Comparison of ENCODE assay signal across 12 cellular contexts in the genomic region with DNA sequence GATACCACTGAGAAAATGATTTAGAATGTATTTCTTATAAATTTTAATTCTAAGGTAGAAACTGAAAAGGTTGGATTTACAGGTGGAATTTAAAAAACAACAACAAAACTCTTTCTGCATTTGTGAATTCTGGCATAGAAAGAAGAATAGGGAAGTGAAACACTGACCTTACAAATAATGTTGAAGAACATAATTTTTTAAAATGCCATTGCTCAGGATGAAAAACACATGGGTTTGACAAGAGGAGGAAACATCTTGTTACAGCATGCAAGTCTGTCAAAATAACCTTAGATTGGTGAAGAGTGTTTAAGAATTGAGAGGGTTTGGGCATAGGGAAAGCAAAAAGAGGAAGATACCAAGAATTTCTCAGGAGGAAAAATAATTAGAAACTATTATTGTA.
DNase-seq lines count a peak whose midpoint lies in the region; ATAC-seq and TF ChIP-seq lines count a peak whose summit lies in the region.
"Had no signal": no experiment of that assay in that cellular context is flagged by ENCODE, and none has a peak within 500 bp of the region (broad histone marks: within the 10 kb centered on the region; RNA-seq: fewer than 3 reads in every experiment).

No MANE protein-coding gene starts in this region.

- no peaks in the 10 kb centered on the region for H3K27me3 ChIP-seq in neuronal stem cell (ENCODE audit: control insufficient read depth in 3 of 3, insufficient read depth in 3 of 3, low read depth in 1 of 3, low read length in 3 of 3)
- H3K27me3 ChIP-seq in lower lobe of right lung (ENCODE audit: low read depth): no peaks in the 10 kb centered on the region

- H3K9me3 Mint-ChIP-seq in activated T-helper 1 cell treated with anti-CD3 and anti-CD28 coated beads, Interleukin-12 subunit alpha, Interleukin-12 subunit beta, Interleukin-2, Interleukin-4 antibody, amounts not matched to agents 30 ng/mL and 10 ng/mL and 1 ng/mL, durations not matched to agents 14 hours and 24 hours and 36 hours: peaks cover 27% of the 10 kb centered on the region

- no peak overlapping the region for H3K4me2 ChIP-seq in neuronal stem cell (ENCODE audit: insufficient read depth, low read length, poor library complexity, severe bottlenecking)

- H4K8ac ChIP-seq in neuronal stem cell (ENCODE audit: low read depth, low read length): no peak overlapping the region

- H3K23ac ChIP-seq in neuronal stem cell (ENCODE audit: low read depth, low read length, poor library complexity): no peak overlapping the region

- intact Hi-C loops in activated T-helper 1 cell treated with anti-CD3 and anti-CD28 coated beads, Interleukin-12 subunit alpha, Interleukin-12 subunit beta, Interleukin-2, Interleukin-4 antibody, amounts not matched to agents 30 ng/mL and 10 ng/mL and 1 ng/mL, durations not matched to agents 14 hours and 24 hours and 36 hours (cut with micrococcal nuclease): loop anchor here (1.0 to 5.0 kb wide), 3 partner anchors 8 to 37 kb away; no protein-coding TSS in a partner anchor
- intact Hi-C loops in lower lobe of right lung (cut with DNase I): no loop called here

- no peak overlapping the region for H2BK5ac ChIP-seq in neuronal stem cell (ENCODE audit: low read length)

- H3K36me3 Mint-ChIP-seq in activated T-helper 1 cell treated with anti-CD3 and anti-CD28 coated beads, Interleukin-12 subunit alpha, Interleukin-12 subunit beta, Interleukin-2, Interleukin-4 antibody, amounts not matched to agents 30 ng/mL and 10 ng/mL and 1 ng/mL, durations not matched to agents 14 hours and 24 hours and 36 hours (ENCODE audit: low read depth): peaks cover 33% of the 10 kb centered on the region

- H3K4me3 Mint-ChIP-seq in activated T-helper 1 cell treated with anti-CD3 and anti-CD28 coated beads, Interleukin-12 subunit alpha, Interleukin-12 subunit beta, Interleukin-2, Interleukin-4 antibody, amounts not matched to agents 30 ng/mL and 10 ng/mL and 1 ng/mL, durations not matched to agents 14 hours and 24 hours and 36 hours: peak overlapping the region; percentile 67

- no peak overlapping the region for H3K4ac ChIP-seq in neuronal stem cell (ENCODE audit: low read length)

- H3K27ac ChIP-seq in neuronal stem cell (replicated peaks; ENCODE audit: low read length) (no peak overlapping the region), lower lobe of right lung (no peak overlapping the region)

- no peak overlapping the region for H2BK15ac ChIP-seq in neuronal stem cell (ENCODE audit: low read length)

- H3K18ac ChIP-seq in neuronal stem cell (ENCODE audit: low read length): no peak overlapping the region

- H3K9me3 ChIP-seq in neuronal stem cell (replicated peaks in 1 of 2; ENCODE audit: control insufficient read depth in 2 of 2, insufficient read depth in 1 of 2, low read depth in 1 of 2, low read length in 2 of 2) (no peaks in the 10 kb centered on the region), lower lobe of right lung (no peaks in the 10 kb centered on the region)

- no peak overlapping the region for H2AFZ ChIP-seq in neuronal stem cell (ENCODE audit: low read length)

- H3K4me3 ChIP-seq in GM12864 (ENCODE audit: low read depth, low read length) (no peak overlapping the region), neuronal stem cell (ENCODE audit: low read length in 2 of 2) (no peak overlapping the region), lower lobe of right lung (no peak overlapping the region)

- H3K9ac ChIP-seq in neuronal stem cell (ENCODE audit: low read depth, low read length, poor library complexity): no peak overlapping the region

- peak overlapping the region; percentile 93 for H3K27ac Mint-ChIP-seq in activated T-helper 1 cell treated with anti-CD3 and anti-CD28 coated beads, Interleukin-12 subunit alpha, Interleukin-12 subunit beta, Interleukin-2, Interleukin-4 antibody, amounts not matched to agents 30 ng/mL and 10 ng/mL and 1 ng/mL, durations not matched to agents 14 hours and 24 hours and 36 hours

- no peak overlapping the region for H4K91ac ChIP-seq in neuronal stem cell (ENCODE audit: low read depth, low read length, poor library complexity)

- H3K79me1 ChIP-seq in neuronal stem cell (ENCODE audit: low read depth, low read length): no peaks in the 10 kb centered on the region

- H3K4me1 ChIP-seq in neuronal stem cell (ENCODE audit: control insufficient read depth in 2 of 2, insufficient read depth in 1 of 2, low read depth in 1 of 2, low read length in 2 of 2): no peaks in the 10 kb centered on the region
- no peaks in the 10 kb centered on the region for H3K4me1 ChIP-seq in lower lobe of right lung

- peaks cover 54% of the 10 kb centered on the region for H3K4me1 Mint-ChIP-seq in activated T-helper 1 cell treated with anti-CD3 and anti-CD28 coated beads, Interleukin-12 subunit alpha, Interleukin-12 subunit beta, Interleukin-2, Interleukin-4 antibody, amounts not matched to agents 30 ng/mL and 10 ng/mL and 1 ng/mL, durations not matched to agents 14 hours and 24 hours and 36 hours (ENCODE audit: low read depth)

- H2BK120ac ChIP-seq in neuronal stem cell (ENCODE audit: low read depth, low read length): no peak overlapping the region

- no peak for TF ChIP-seq CTCF in GM12864 (IDR thresholded peaks at IDR 0.05; ENCODE audit: low read depth, low read length, missing control alignments)
- no peak for TF ChIP-seq CTCF in lower lobe of right lung (IDR thresholded peaks at IDR 0.05)

- DNase-seq in GM12864 (ENCODE audit: low read depth) (peak; percentile 54), neuronal stem cell (ENCODE audit: low spot score) (no peak), GM19238 (ENCODE audit: insufficient read length, low spot score) (no peak), kidney glomerular epithelial cell (lab: John Stamatoyannopoulos, UW) (no peak), lower lobe of right lung (no peak)
- DNase-seq in activated T-helper 1 cell treated with anti-CD3 and anti-CD28 coated beads, Interleukin-12 subunit alpha, Interleukin-12 subunit beta, Interleukin-2, Interleukin-4 antibody, amounts not matched to agents 30 ng/mL and 10 ng/mL and 1 ng/mL, durations not matched to agents 14 hours and 24 hours and 36 hours (ENCODE audit: low spot score): no peak
- DNase-seq: foreskin melanocyte; NCI-H2081 treated with DMSO at 0.1 percent for 48 hours; stimulated activated CD4-positive, alpha-beta T cell treated with anti-CD3 and anti-CD28 coated beads, Interleukin-4, amount 100 ng/mL, for 24 hours; T-helper 9 cell had no signal

- no peak overlapping the region for H2AK5ac ChIP-seq in neuronal stem cell (ENCODE audit: low read depth, low read length)

- H3K14ac ChIP-seq in neuronal stem cell (ENCODE audit: low read length): no peak overlapping the region

- ATAC-seq in GM19324 (IDR thresholded peaks at IDR 0.05; ENCODE audit: low FRiP score, unreplicated experiment) (peak; percentile 48), HG03108 (IDR thresholded peaks at IDR 0.05; ENCODE audit: unreplicated experiment) (peak; percentile 57), lower lobe of right lung (no peak)

- H3K27me3 Mint-ChIP-seq in activated T-helper 1 cell treated with anti-CD3 and anti-CD28 coated beads, Interleukin-12 subunit alpha, Interleukin-12 subunit beta, Interleukin-2, Interleukin-4 antibody, amounts not matched to agents 30 ng/mL and 10 ng/mL and 1 ng/mL, durations not matched to agents 14 hours and 24 hours and 36 hours (ENCODE audit: insufficient read depth): no peaks in the 10 kb centered on the region

- H3K36me3 ChIP-seq in neuronal stem cell (replicated peaks in 1 of 2; ENCODE audit: control insufficient read depth in 2 of 2, insufficient read depth in 2 of 2, low read length in 2 of 2): no peaks in the 10 kb centered on the region
- H3K36me3 ChIP-seq in lower lobe of right lung: no peaks in the 10 kb centered on the region

- no peak overlapping the region for H2BK12ac ChIP-seq in neuronal stem cell (ENCODE audit: low read length)

Comparison
In these comparisons a context has a peak if more than half of its experiments do, and no peak if none do; other contexts are left out.
1. ATAC-seq: peak in GM19324 (single experiment) and HG03108 (single experiment); none in lower lobe of right lung (0 of 2).